ENCODE assay signal across 16 cellular contexts in the genomic region with DNA sequence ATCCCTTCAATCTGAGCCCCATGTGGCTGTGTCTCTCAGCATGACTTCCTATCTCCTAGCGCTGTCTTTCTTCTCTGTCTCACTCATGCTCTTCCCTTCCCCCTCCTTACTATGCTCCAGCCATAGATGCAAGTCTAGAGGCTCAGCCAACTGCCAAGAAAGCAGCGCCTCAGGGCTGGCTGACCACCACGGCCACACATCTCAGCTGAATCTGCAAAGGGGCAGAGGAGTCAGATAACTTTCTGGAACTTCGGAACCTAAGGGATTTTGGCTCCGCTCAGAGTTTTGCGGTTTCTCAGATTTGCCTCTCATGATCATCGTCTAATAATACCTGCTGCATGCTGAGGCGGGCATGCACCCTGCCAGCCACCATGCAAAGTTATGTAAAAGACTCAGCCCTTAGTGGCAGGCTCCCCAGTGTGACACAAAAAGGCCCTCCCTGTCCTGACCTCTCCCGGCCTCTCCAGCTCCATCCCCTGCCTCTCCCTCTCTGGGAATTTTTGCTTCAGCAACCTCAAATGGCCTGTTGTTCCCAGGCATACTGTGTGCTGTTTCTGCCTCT. TPM values are rescaled to one million over a fixed set of nuclear protein-coding genes. Genes with fewer than 3 reads are reported as not detected.
DNase-seq lines count a peak whose midpoint lies in the region; TF ChIP-seq lines count a peak whose summit lies in the region.
"Had no signal": no experiment of that assay in that cellular context is flagged by ENCODE, and none has a peak within 500 bp of the region (broad histone marks: within the 10 kb centered on the region; RNA-seq: fewer than 3 reads in every experiment).

No MANE protein-coding gene starts in this region.

- H3K9me2 ChIP-seq in Karpas-422 (replicated peaks; ENCODE audit: insufficient read depth, low read length) = no peaks in the 10 kb centered on the region
- no peaks in the 10 kb centered on the region for H3K9me2 ChIP-seq in MM.1S (replicated peaks; ENCODE audit: insufficient read depth, low read length)

- no peaks in the 10 kb centered on the region for H3K79me2 ChIP-seq in Karpas-422 (ENCODE audit: low read length)
- H3K79me2 ChIP-seq in MM.1S (ENCODE audit: low read length) = no peaks in the 10 kb centered on the region

- peaks cover 36% of the 10 kb centered on the region for H3K4me1 ChIP-seq in Karpas-422 (ENCODE audit: low read length)
- peaks cover 27% of the 10 kb centered on the region for H3K4me1 ChIP-seq in iPS-20b (ENCODE audit: insufficient read depth, low read length)
- H3K4me1 ChIP-seq in MM.1S (ENCODE audit: low read length) = peaks cover 8% of the 10 kb centered on the region; the same call in 1 of the 2 replicates
- no peaks in the 10 kb centered on the region for H3K4me1 ChIP-seq in spleen

- 63 to 84% (median 74%) methylated on average over 9 of the region's 9 CpGs for WGBS in spleen, 5 donors

- H3K4me3 ChIP-seq in Karpas-422 (ENCODE audit: low read length) = peak overlapping the region; percentile 44
- H3K4me3 ChIP-seq in iPS-20b (ENCODE audit: low read length) = peak overlapping the region; percentile 56
- no peak overlapping the region for H3K4me3 ChIP-seq in MM.1S (ENCODE audit: low read length)
- no peak overlapping the region for H3K4me3 ChIP-seq in spleen
- H3K4me3 ChIP-seq: GM12878 had no signal

- peaks cover 7% of the 10 kb centered on the region for H3K36me3 Mint-ChIP-seq in brain

- peaks cover 3% of the 10 kb centered on the region for H3K27me3 Mint-ChIP-seq in brain

- H3F3A ChIP-seq in MM.1S (ENCODE audit: insufficient read depth, low read length) = no peaks in the 10 kb centered on the region

- peak overlapping the region; percentile 15 to 86 (median 52) for H3K27ac Mint-ChIP-seq in brain
- H3K27ac Mint-ChIP-seq: activated T-helper 2 cell treated with anti-CD3 and anti-CD28 coated beads, Interferon-gamma antibody, Interleukin-2, Interleukin-4, amounts not matched to agents 10 μg/mL and 5 μg/mL and 100 μg/mL, durations not matched to agents 14 hours and 24 hours and 36 hours had no signal

- no peak for TF ChIP-seq POLR2A in spleen (IDR thresholded peaks at IDR 0.05)

- H3K27me3 ChIP-seq in Karpas-422 (ENCODE audit: low read length) (peaks cover 7% of the 10 kb centered on the region; the same call in 1 of the 2 replicates), iPS-20b (ENCODE audit: insufficient read depth, low read length) (no peaks in the 10 kb centered on the region), MM.1S (replicated peaks; ENCODE audit: insufficient read depth, low read length) (no peaks in the 10 kb centered on the region), spleen (replicated peaks in 1 of 7) (peaks cover 0 to 4% (median 0%) of the 10 kb centered on the region in 7 donors)
- H3K27me3 ChIP-seq: BLaER1 treated with 17β-estradiol and CSF1 and Interleukin-3, amounts not matched to agents 10 nM and 100 nM had no signal

- H3K27ac ChIP-seq in Karpas-422 (ENCODE audit: low read length) (no peak overlapping the region), iPS-20b (ENCODE audit: low read length) (peak overlapping the region; percentile 34), MM.1S (ENCODE audit: low read length) (no peak overlapping the region), spleen (no peak overlapping the region)

- intact Hi-C loops in spleen (cut with DNase I; ENCODE audit: low total_unique reads) = no loop called here

- DNase-seq in Karpas-422 = peak; percentile 81
- peak; percentile 40 for DNase-seq in smooth muscle cell of the brain vasculature (ENCODE audit: low read depth, low spot score)
- DNase-seq in MM.1S = no peak
- DNase-seq in spleen = no peak
- DNase-seq in SKM-1 (lab: John Stamatoyannopoulos, UW; ENCODE audit: unreplicated experiment) = no peak
- DNase-seq: DMS79; effector CD4-positive, alpha-beta T cell; stimulated activated CD4-positive, alpha-beta T cell treated with anti-CD3 and anti-CD28 coated beads, Interleukin-2, amount 100 ng/mL, for 24 hours had no signal

- H3K9me3 Mint-ChIP-seq in brain = peaks cover 16 to 28% (median 19%) of the 10 kb centered on the region in 5 experiments

- H3K9ac ChIP-seq in Karpas-422 (ENCODE audit: low read length) = peak overlapping the region; percentile 40
- H3K9ac ChIP-seq in iPS-20b (ENCODE audit: low read depth, low read length) = peak overlapping the region; percentile 56; the same call in 1 of the 2 replicates
- no peak overlapping the region for H3K9ac ChIP-seq in MM.1S (ENCODE audit: low read length)
- H3K9ac ChIP-seq: BLaER1 treated with 17β-estradiol and CSF1 and Interleukin-3, amounts not matched to agents 10 nM and 100 nM had no signal

- H3K4me2 ChIP-seq in Karpas-422 (ENCODE audit: low read depth, low read length, poor library complexity, severe bottlenecking) = peak overlapping the region; percentile 74
- H3K4me2 ChIP-seq in MM.1S (ENCODE audit: low read depth, low read length) = no peak overlapping the region

- no peak for TF ChIP-seq CTCF in brain (conservative IDR thresholded peaks at IDR 0.05)
- TF ChIP-seq CTCF in MM.1S (IDR thresholded peaks at IDR 0.05; ENCODE audit: low read length) = no peak
- TF ChIP-seq CTCF in spleen (IDR thresholded peaks at IDR 0.05 in 8 of 11, conservative IDR thresholded peaks at IDR 0.05 in 3 of 11) = no peak

- H3K36me3 ChIP-seq in Karpas-422 (ENCODE audit: insufficient read depth, low read length) (no peaks in the 10 kb centered on the region; the same call in 1 of the 2 replicates), iPS-20b (ENCODE audit: insufficient read depth, low read depth, low read length) (no peaks in the 10 kb centered on the region), MM.1S (replicated peaks; ENCODE audit: insufficient read depth, low read length) (no peaks in the 10 kb centered on the region), spleen (no peaks in the 10 kb centered on the region)

- peaks cover 43% of the 10 kb centered on the region for H3K4me1 Mint-ChIP-seq in brain

- H3K9me3 ChIP-seq in Karpas-422 (ENCODE audit: low read length) (0 out of 2 replicates have a peak, but pooled peaks cover 5% of the 10 kb centered on the region), iPS-20b (ENCODE audit: insufficient read depth, low read depth, low read length) (peaks cover 3% of the 10 kb centered on the region; the same call in 1 of the 2 replicates), MM.1S (replicated peaks; ENCODE audit: insufficient read depth, low read length) (no peaks in the 10 kb centered on the region), spleen (peaks cover 0 to 23% (median 10%) of the 10 kb centered on the region in 8 donors)

- peak overlapping the region in 2 of 5 experiments; percentile 17 to 18 for H3K4me3 Mint-ChIP-seq in brain

- H2AFZ ChIP-seq in Karpas-422 (ENCODE audit: low read length) = peak overlapping the region; percentile 59; the same call in 1 of the 2 replicates
- no peak overlapping the region for H2AFZ ChIP-seq in MM.1S (ENCODE audit: low read length)

- H4K20me1 ChIP-seq in Karpas-422 (ENCODE audit: insufficient read depth, low read depth, low read length) = no peaks in the 10 kb centered on the region
- no peaks in the 10 kb centered on the region for H4K20me1 ChIP-seq in MM.1S (ENCODE audit: insufficient read depth, low read length)

RNA-seq across cellular contexts. Expression of gene FGF6, which starts 5.0 kb away (rescaled TPM):
- total RNA-seq in Karpas-422 (2014; rRNA removed; shearing (Covaris generic); ENCODE audit: low replicate concordance) = not detected in 2 replicates
- polyA plus RNA-seq in brain (ENCODE audit: insufficient read depth, low read depth, low replicate concordance) (not detected), spleen (not detected)
- not detected for total RNA-seq in spleen
- total RNA-seq: activated T-helper 2 cell treated with anti-CD3 and anti-CD28 coated beads, Interferon-gamma antibody, Interleukin-2, Interleukin-4, amounts not matched to agents 10 μg/mL and 5 μg/mL and 100 μg/mL, durations not matched to agents 14 hours and 24 hours and 36 hours; GM12878; pulmonary artery endothelial cell had no signal
- polyA plus RNA-seq: GM12878, keratinocyte, thymus had no signal

Comparison
In these comparisons a context has a peak if more than half of its experiments do, and no peak if none do; other contexts are left out.
1. DNase-seq: peak in Karpas-422 (single experiment) and smooth muscle cell of the brain vasculature (single experiment); none in MM.1S (single experiment), spleen (single experiment) and SKM-1 (single experiment).
2. H3K4me3 ChIP-seq: peak in Karpas-422 (single experiment) and iPS-20b (single experiment); none in MM.1S (single experiment) and spleen (0 of 8).